8 cellular contexts compared by ENCODE assay signal in genomic region chr5:54175-54730, GRCh38. TPM values are rescaled to one million over a fixed set of nuclear protein-coding genes. Genes with fewer than 3 reads are reported as not detected.
DNase-seq lines count a peak whose midpoint lies in the region; ATAC-seq, FAIRE-seq and TF ChIP-seq lines count a peak whose summit lies in the region.

No MANE protein-coding gene starts in this region.

- H2AFZ ChIP-seq in PC-9: no peak overlapping the region

- H4K20me1 ChIP-seq in PC-9 (ENCODE audit: insufficient read depth): 0 out of 2 replicates have a peak, but pooled peaks cover 3% of the 10 kb centered on the region

- H3K4me1 Mint-ChIP-seq in activated CD4-positive, alpha-beta T cell treated with anti-CD3 and anti-CD28 coated beads, Interleukin-2, amount 10 ng/mL, durations not matched to agents 7 days and 5 days: peaks cover 3% of the 10 kb centered on the region
- H3K4me1 Mint-ChIP-seq in activated naive CD8-positive, alpha-beta T cell (ENCODE audit: low read depth): peaks cover 6% of the 10 kb centered on the region
- H3K4me1 Mint-ChIP-seq in stimulated activated naive CD8-positive, alpha-beta T cell treated with anti-CD3 and anti-CD28 coated beads, Interleukin-15, amount 100 ng/mL, for 72 hours: peaks cover 7% of the 10 kb centered on the region

- H3K4me3 ChIP-seq in iPS-15b (ENCODE audit: low read depth, low read length): peak overlapping the region; percentile 74
- no peak overlapping the region for H3K4me3 ChIP-seq in PC-9

- no peak for TF ChIP-seq POLR2A in H54 (IDR thresholded peaks at IDR 0.05; ENCODE audit: low read depth, low read length)

- no peaks in the 10 kb centered on the region for H3K36me3 Mint-ChIP-seq in activated CD4-positive, alpha-beta T cell treated with anti-CD3 and anti-CD28 coated beads, Interleukin-2, amount 10 ng/mL, durations not matched to agents 7 days and 5 days (ENCODE audit: low read depth)
- H3K36me3 Mint-ChIP-seq in activated naive CD8-positive, alpha-beta T cell: no peaks in the 10 kb centered on the region

- H3K27ac Mint-ChIP-seq in activated CD4-positive, alpha-beta T cell treated with anti-CD3 and anti-CD28 coated beads, Interleukin-2, amount 10 ng/mL, durations not matched to agents 7 days and 5 days: no peak overlapping the region
- no peak overlapping the region for H3K27ac Mint-ChIP-seq in activated naive CD8-positive, alpha-beta T cell
- no peak overlapping the region for H3K27ac Mint-ChIP-seq in stimulated activated naive CD8-positive, alpha-beta T cell treated with anti-CD3 and anti-CD28 coated beads, Interleukin-15, amount 100 ng/mL, for 72 hours

- H3K4me1 ChIP-seq in iPS-15b (ENCODE audit: control insufficient read depth, insufficient read depth, low read length) (peaks cover 9% of the 10 kb centered on the region), PC-9 (replicated peaks; ENCODE audit: insufficient read depth) (no peaks in the 10 kb centered on the region)

- no peaks in the 10 kb centered on the region for H3K9me2 ChIP-seq in PC-9 (ENCODE audit: insufficient read depth)

- CTCF ChIA-PET in activated CD4-positive, alpha-beta T cell treated with anti-CD3 and anti-CD28 coated beads, Interleukin-2, amount 10 ng/mL, durations not matched to agents 7 days and 5 days (lab: Charles Lee): no interaction called here
- CTCF ChIA-PET in PC-9 (lab: Charles Lee): interaction anchor here (0.6 kb wide), 1 partner anchor 404 kb away, joined by 3 read pairs; no protein-coding TSS in a partner anchor

- ATAC-seq in stimulated activated naive CD8-positive, alpha-beta T cell treated with anti-CD3 and anti-CD28 coated beads, Interleukin-15, amount 100 ng/mL, for 72 hours: peak; percentile 6

- no peak overlapping the region for H3K9ac ChIP-seq in iPS-15b (ENCODE audit: low read depth, low read length)

- no peak for FAIRE-seq in H54 (lab: Jason Lieb, UNC)

- POLR2A ChIA-PET in activated CD4-positive, alpha-beta T cell treated with anti-CD3 and anti-CD28 coated beads, Interleukin-2, amount 10 ng/mL, durations not matched to agents 7 days and 5 days (lab: Charles Lee): no interaction called here
- POLR2A ChIA-PET in PC-9 (lab: Charles Lee; ENCODE audit: unreplicated experiment): no interaction called here

- H3K4me3 Mint-ChIP-seq in activated CD4-positive, alpha-beta T cell treated with anti-CD3 and anti-CD28 coated beads, Interleukin-2, amount 10 ng/mL, durations not matched to agents 7 days and 5 days: peak overlapping the region; percentile 61
- peak overlapping the region; percentile 64 for H3K4me3 Mint-ChIP-seq in activated naive CD8-positive, alpha-beta T cell
- H3K4me3 Mint-ChIP-seq in stimulated activated naive CD8-positive, alpha-beta T cell treated with anti-CD3 and anti-CD28 coated beads, Interleukin-15, amount 100 ng/mL, for 72 hours: peak overlapping the region; percentile 58 to 74

- TF ChIP-seq CTCF in PC-9 (conservative IDR thresholded peaks at IDR 0.05): no peak

- BruUV-seq in PC-9 (replicated peaks; lab: Mats Ljungman, UMichigan): no TSS peak

- no peaks in the 10 kb centered on the region for H3K79me2 ChIP-seq in PC-9 (ENCODE audit: low read depth)

- DNase-seq in activated CD4-positive, alpha-beta T cell treated with anti-CD3 and anti-CD28 coated beads, Interleukin-2, amount 10 ng/mL, durations not matched to agents 7 days and 5 days: no peak
- DNase-seq in activated CD4-positive, alpha-beta T cell treated with anti-CD3 and anti-CD28 coated beads, Interleukin-2, amount 50 U/mL, for 1 hour: no peak
- no peak for DNase-seq in stimulated activated naive CD8-positive, alpha-beta T cell treated with anti-CD3 and anti-CD28 coated beads, Interleukin-15, amount 100 ng/mL, for 72 hours
- DNase-seq in H54 (ENCODE audit: insufficient read length, low spot score) (no peak), PC-9 (no peak)
- DNase-seq in effector CD4-positive, alpha-beta T cell: no peak

- H3K27me3 Mint-ChIP-seq in activated CD4-positive, alpha-beta T cell treated with anti-CD3 and anti-CD28 coated beads, Interleukin-2, amount 10 ng/mL, durations not matched to agents 7 days and 5 days: peaks cover 20% of the 10 kb centered on the region
- peaks cover 22% of the 10 kb centered on the region for H3K27me3 Mint-ChIP-seq in activated naive CD8-positive, alpha-beta T cell
- H3K27me3 Mint-ChIP-seq in stimulated activated naive CD8-positive, alpha-beta T cell treated with anti-CD3 and anti-CD28 coated beads, Interleukin-15, amount 100 ng/mL, for 72 hours: peaks cover 75% of the 10 kb centered on the region

- H3K27me3 ChIP-seq in iPS-15b (ENCODE audit: control insufficient read depth, insufficient read depth, low read length) (peaks cover 42% of the 10 kb centered on the region), PC-9 (ENCODE audit: insufficient read depth, low read depth) (peaks cover 4% of the 10 kb centered on the region; the same call in 1 of the 2 replicates)

- H3F3A ChIP-seq in PC-9 (ENCODE audit: insufficient read depth, low read depth): no peaks in the 10 kb centered on the region

- no peak overlapping the region for H3K4me2 ChIP-seq in PC-9

- peaks cover 3% of the 10 kb centered on the region for H3K9me3 Mint-ChIP-seq in activated CD4-positive, alpha-beta T cell treated with anti-CD3 and anti-CD28 coated beads, Interleukin-2, amount 10 ng/mL, durations not matched to agents 7 days and 5 days
- H3K9me3 Mint-ChIP-seq in activated naive CD8-positive, alpha-beta T cell (ENCODE audit: low read depth): peaks cover 3% of the 10 kb centered on the region
- H3K9me3 Mint-ChIP-seq in stimulated activated naive CD8-positive, alpha-beta T cell treated with anti-CD3 and anti-CD28 coated beads, Interleukin-15, amount 100 ng/mL, for 72 hours: peaks cover 4 to 9% of the 10 kb centered on the region in 2 donors

- H3K36me3 ChIP-seq in iPS-15b (ENCODE audit: control insufficient read depth, insufficient read depth, low read length): no peaks in the 10 kb centered on the region
- H3K36me3 ChIP-seq in PC-9 (ENCODE audit: low read depth): no peaks in the 10 kb centered on the region

- intact Hi-C loops in PC-9 (cut with micrococcal nuclease; ENCODE audit: unreplicated experiment): no loop called here

- H3K9me3 ChIP-seq in iPS-15b (ENCODE audit: control insufficient read depth, insufficient read depth, low read length) (no peaks in the 10 kb centered on the region), PC-9 (ENCODE audit: insufficient read depth, low read depth) (no peaks in the 10 kb centered on the region)

- H3K27ac ChIP-seq in PC-9: no peak overlapping the region

RNA-seq across cellular contexts. Expression of gene PLEKHG4B, which starts 37.7 kb away (rescaled TPM):
- total RNA-seq in activated CD4-positive, alpha-beta T cell treated with anti-CD3 and anti-CD28 coated beads, Interleukin-2, amount 10 ng/mL, durations not matched to agents 7 days and 5 days: under 1 TPM; 0.10 TPM
- total RNA-seq in PC-9 (2021): not detected in 2 replicates
